ENCODE assay signal across 27 cellular contexts in genomic region chr13:113805431-113806103, GRCh38.
"Had no signal": no experiment of that assay in that cellular context is flagged by ENCODE, and none has a peak within 500 bp of the region (broad histone marks: within the 10 kb centered on the region; RNA-seq: fewer than 3 reads in every experiment).

No MANE protein-coding gene starts in this region.

- H3K4me3 ChIP-seq: colonic mucosa, left lung, right lobe of liver, stomach, thyroid gland, upper lobe of left lung, vagina had no signal

- ATAC-seq: activated naive CD4-positive, alpha-beta T cell treated with anti-CD3 and anti-CD28 coated beads, Interleukin-2, amount 50 U/mL, for 72 hours; activated T-cell treated with anti-CD3 and anti-CD28 coated beads, Interleukin-2, amount 50 U/mL, for 72 hours; left lung; stimulated activated naive B cell treated with anti-CD40 and anti-IgM and Interleukin-4, amounts not matched to agents 10 μg/mL and 1 μg/mL and 100 μg/mL, for 72 hours had no signal

- H3K4me1 Mint-ChIP-seq: naive B cell; stimulated activated naive B cell treated with anti-CD40 and anti-IgM and Interleukin-4, amounts not matched to agents 10 μg/mL and 1 μg/mL and 100 μg/mL, for 72 hours had no signal

- H3K9me3 ChIP-seq: colonic mucosa, right lobe of liver, thyroid gland, vagina had no signal

- H3K27me3 ChIP-seq: colonic mucosa, left lung, right lobe of liver, thyroid gland, upper lobe of left lung, vagina had no signal

- H3K27ac ChIP-seq: colonic mucosa, left lung, right lobe of liver, stomach, thyroid gland, upper lobe of left lung, vagina had no signal

- H3K27ac Mint-ChIP-seq: activated naive CD4-positive, alpha-beta T cell treated with anti-CD3 and anti-CD28 coated beads, Interleukin-2, amount 50 U/mL, for 72 hours; activated T-cell treated with anti-CD3 and anti-CD28 coated beads, Interleukin-2, amount 50 U/mL, for 72 hours; mesothelial cell of epicardium; naive B cell; stimulated activated naive B cell treated with anti-CD40 and anti-IgM and Interleukin-4, amounts not matched to agents 10 μg/mL and 1 μg/mL and 100 μg/mL, for 72 hours; T-helper 2 cell treated with Interferon-gamma antibody and Interleukin-4, amounts not matched to agents 5 μg/mL and 100 μg/mL, for 36 hours had no signal

- H3K36me3 ChIP-seq: colonic mucosa, left lung, right lobe of liver, stomach, thyroid gland, upper lobe of left lung, vagina had no signal

- H3K4me3 Mint-ChIP-seq: activated T-cell treated with anti-CD3 and anti-CD28 coated beads, Interleukin-2, amount 50 U/mL, for 72 hours; mesothelial cell of epicardium; naive B cell; neural crest cell; stimulated activated naive B cell treated with anti-CD40 and anti-IgM and Interleukin-4, amounts not matched to agents 10 μg/mL and 1 μg/mL and 100 μg/mL, for 72 hours; T-helper 2 cell treated with Interferon-gamma antibody and Interleukin-4, amounts not matched to agents 5 μg/mL and 100 μg/mL, for 36 hours had no signal

- DNase-seq: activated CD4-positive, alpha-beta T cell treated with anti-CD3 and anti-CD28 coated beads for 4 hours; activated CD4-positive, alpha-beta T cell treated with anti-CD3 and anti-CD28 coated beads, Interleukin-2, amount 50 U/mL, for 4 hours; activated naive CD4-positive, alpha-beta T cell; activated T-cell treated with anti-CD3 and anti-CD28 coated beads for 4 hours; activated T-cell treated with anti-CD3 and anti-CD28 coated beads, Interleukin-2, amount 50 U/mL, for 72 hours; colonic mucosa; effector CD8-positive, alpha-beta T cell; erythroblast; kidney glomerular epithelial cell; mammary epithelial cell; naive B cell; occipital lobe; small intestine; stimulated activated CD4-positive, alpha-beta T cell treated with anti-CD3 and anti-CD28 coated beads, Interleukin-1b, Interleukin-23, amount 100 ng/mL, for 48 hours; stimulated activated naive B cell treated with anti-CD40 and anti-IgM and Interleukin-4, amounts not matched to agents 10 μg/mL and 1 μg/mL and 100 μg/mL, for 72 hours; stomach; T-helper 1 cell; thyroid gland had no signal

- H3K4me1 ChIP-seq: colonic mucosa, right lobe of liver had no signal

- H3K9me3 Mint-ChIP-seq: neural crest cell had no signal

- FAIRE-seq: bronchial epithelial cell, small intestine had no signal
